21 cellular contexts compared by ENCODE assay signal in genomic region chr9:19511694-19512093, GRCh38.
"Had no signal": no experiment of that assay in that cellular context is flagged by ENCODE, and none has a peak within 500 bp of the region (broad histone marks: within the 10 kb centered on the region; RNA-seq: fewer than 3 reads in every experiment).

No MANE protein-coding gene starts in this region.

- H3K4me1 ChIP-seq: SJSA1 had no signal

- H3K36me3 ChIP-seq: SJSA1 had no signal

- H3K27ac ChIP-seq: SJSA1 had no signal

- H3K4me3 ChIP-seq: SJSA1 had no signal

- H3K27me3 ChIP-seq: SJSA1 had no signal

- FAIRE-seq: astrocyte, RCC 7860 had no signal

- ATAC-seq: activated naive CD4-positive, alpha-beta T cell treated with anti-CD3 and anti-CD28 coated beads, Interleukin-2, amount 50 U/mL, for 72 hours; activated naive CD8-positive, alpha-beta T cell treated with anti-CD3 and anti-CD28 coated beads, Interleukin-2, amount 50 U/mL, for 24 hours; activated T-cell treated with anti-CD3 and anti-CD28 coated beads, Interleukin-2, amount 50 U/mL, for 4 hours; PC-3; SK-N-SH treated with all-trans-retinoic acid at 6 μM for 48 hours had no signal

- DNase-seq: activated B cell treated with CpG ODN at 0.5 μM for 24 hours; activated CD4-positive, alpha-beta T cell treated with anti-CD3 and anti-CD28 coated beads for 1 hour; activated CD4-positive, alpha-beta T cell treated with anti-CD3 and anti-CD28 coated beads, Interleukin-2, amount 10 ng/mL, durations not matched to agents 24 days and 14 days; activated CD4-positive, alpha-beta T cell treated with anti-CD3 and anti-CD28 coated beads, Interleukin-2, amount 50 U/mL, for 48 hours; activated CD8-positive, alpha-beta memory T cell treated with anti-CD3 and anti-CD28 coated beads for 24 hours; activated effector memory CD4-positive, alpha-beta T cell treated with anti-CD3 and anti-CD28 coated beads, Interleukin-2, amount 50 U/mL, for 16 hours; activated naive CD4-positive, alpha-beta T cell treated with Interleukin-2 at 50 U/mL for 16 hours; activated naive CD8-positive, alpha-beta T cell treated with anti-CD3 and anti-CD28 coated beads, Interleukin-2, amount 50 U/mL, for 24 hours; activated T-cell treated with anti-CD3 and anti-CD28 coated beads, Interleukin-2, amount 50 U/mL, for 4 hours; amniotic stem cell; KG1; NCI-H2029 treated with DMSO at 0.1 percent for 48 hours; NCI-H446 treated with DMSO at 0.1 percent for 48 hours; NCI-H524 treated with DMSO at 0.1 percent for 48 hours; PC-3; SW 1271 had no signal
